Comparison of ENCODE assay signal across 15 cellular contexts in the genomic region with DNA sequence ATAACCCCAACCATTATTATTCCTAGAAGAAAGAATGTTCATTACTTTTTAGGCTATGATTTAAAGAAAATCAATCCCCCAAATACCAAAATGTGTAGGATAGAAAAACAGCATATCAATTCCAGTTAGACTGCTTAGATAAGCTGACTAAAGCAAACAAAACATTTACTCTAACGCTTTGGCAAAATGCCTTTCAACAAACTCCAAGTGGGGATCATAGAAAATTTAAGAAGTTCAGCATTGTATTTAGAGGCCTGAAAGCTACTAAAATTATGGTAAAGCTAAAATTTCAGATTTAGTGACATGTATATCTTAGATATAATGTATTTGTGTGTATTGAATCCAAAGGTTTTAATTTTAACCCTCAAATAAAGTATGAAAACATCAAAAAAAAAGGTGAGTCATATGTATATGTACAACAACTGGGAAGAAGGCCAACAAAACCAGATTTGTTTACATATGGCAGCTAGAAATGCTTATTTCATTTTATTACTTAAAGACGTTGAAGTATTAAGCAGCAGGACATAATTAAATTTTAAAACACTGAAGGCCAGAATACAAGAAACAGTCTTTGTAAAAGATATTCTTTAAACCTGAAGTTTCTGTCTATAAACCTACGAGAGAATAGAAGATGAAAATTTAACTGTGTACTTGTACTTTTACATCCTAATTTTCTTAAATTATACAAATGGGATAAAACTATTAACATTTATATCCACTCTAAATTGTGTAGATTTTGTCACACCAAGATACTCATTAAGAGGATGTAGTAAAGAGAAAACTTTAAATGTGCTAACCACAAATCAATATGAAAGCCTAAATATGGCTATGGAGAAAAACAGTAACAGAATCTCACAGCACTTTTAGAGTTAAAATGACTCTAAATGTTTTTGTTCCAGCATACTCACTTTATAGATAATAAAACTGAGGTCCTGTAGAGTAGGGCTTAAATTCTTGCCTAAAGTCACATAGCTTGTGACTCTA.
DNase-seq lines count a peak whose midpoint lies in the region; ATAC-seq and TF ChIP-seq lines count a peak whose summit lies in the region.
"Had no signal": no experiment of that assay in that cellular context is flagged by ENCODE, and none has a peak within 500 bp of the region (broad histone marks: within the 10 kb centered on the region; RNA-seq: fewer than 3 reads in every experiment).

No MANE protein-coding gene starts in this region.

- no peak overlapping the region for H3K27ac Mint-ChIP-seq in natural killer cell
- H3K27ac Mint-ChIP-seq: immature natural killer cell, progenitor cell of endocrine pancreas had no signal

- no peaks in the 10 kb centered on the region for H3K4me1 Mint-ChIP-seq in natural killer cell
- H3K4me1 Mint-ChIP-seq: immature natural killer cell had no signal

- no peak for ATAC-seq in natural killer cell
- ATAC-seq: mucosa of descending colon had no signal

- no peak overlapping the region for H3K4me3 Mint-ChIP-seq in natural killer cell
- H3K4me3 Mint-ChIP-seq: immature natural killer cell had no signal

- TF ChIP-seq CTCF in natural killer cell (IDR thresholded peaks at IDR 0.05), result no peak

- H3K27me3 Mint-ChIP-seq in natural killer cell (ENCODE audit: low read depth in 2 of 2), result peaks cover 14 to 18% of the 10 kb centered on the region in 2 donors

- intact Hi-C loops in natural killer cell (cut with micrococcal nuclease), result no loop called here

- DNase-seq in DMS53 (lab: John Stamatoyannopoulos, UW) (peak; percentile 78), NCI-H1694 (lab: John Stamatoyannopoulos, UW) (peak; percentile 79), amniotic epithelial cell (ENCODE audit: low read depth) (peak; percentile 55), left kidney (ENCODE audit: low read depth, low spot score) (peak; percentile 7), hypothalamus (lab: John Stamatoyannopoulos, UW) (no peak), HuH-7.5 (ENCODE audit: low spot score) (no peak), NCI-H2107 (lab: John Stamatoyannopoulos, UW) (no peak), natural killer cell (no peak)
- DNase-seq: activated CD4-positive, CD25-positive, alpha-beta regulatory T cell treated with anti-CD3 and anti-CD28 coated beads, Interleukin-2, amount 50 U/mL, for 72 hours; immature natural killer cell; mucosa of descending colon; NCI-H526 treated with DMSO at 0.1 percent for 48 hours; stimulated activated CD4-positive, alpha-beta T cell treated with anti-CD3 and anti-CD28 coated beads, Interleukin-2, amount 100 ng/mL, for 24 hours; stimulated activated naive CD4-positive, alpha-beta T cell had no signal

- H3K36me3 Mint-ChIP-seq in natural killer cell, result no peaks in the 10 kb centered on the region

- no peaks in the 10 kb centered on the region for H3K9me3 Mint-ChIP-seq in natural killer cell

Comparison
In these comparisons a context has a peak if more than half of its experiments do, and no peak if none do; other contexts are left out.
1. DNase-seq: peak in DMS53 (single experiment), NCI-H1694 (single experiment), amniotic epithelial cell (single experiment) and left kidney (single experiment); none in hypothalamus (0 of 51), HuH-7.5 (single experiment), NCI-H2107 (single experiment) and natural killer cell (single experiment).